In the genomic region with DNA sequence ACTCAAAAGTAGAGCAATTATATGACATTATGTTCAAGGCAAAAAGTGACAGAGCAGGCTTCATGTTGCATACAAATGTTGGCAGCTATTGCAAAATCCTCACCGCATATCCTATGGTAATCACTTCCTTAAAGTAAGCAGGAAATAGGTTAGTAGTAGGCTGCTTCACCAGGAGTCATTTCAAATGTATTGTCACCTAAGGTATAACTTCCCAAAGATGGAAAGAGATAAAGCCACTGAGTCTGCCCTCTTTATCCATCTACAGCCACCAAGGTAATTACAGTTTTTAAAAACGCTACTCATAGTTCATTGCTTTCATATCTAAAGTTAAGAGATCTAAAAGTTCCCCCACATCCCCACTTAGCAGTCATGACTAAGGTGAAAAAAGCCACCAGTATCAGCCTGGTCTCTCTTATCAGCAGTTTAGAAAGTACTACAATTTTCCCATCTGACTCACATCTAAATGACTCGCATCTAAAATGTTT, we compare ENCODE assay signal across 8 cellular contexts. TPM values are rescaled to one million over a fixed set of nuclear protein-coding genes. Genes with fewer than 3 reads are reported as not detected.
DNase-seq lines count a peak whose midpoint lies in the region; ATAC-seq and TF ChIP-seq lines count a peak whose summit lies in the region.

No MANE protein-coding gene starts in this region.

- peaks cover 0 to 9% (median 0%) of the 10 kb centered on the region in 3 donors for H3K4me1 Mint-ChIP-seq in CD8-positive, alpha-beta memory T cell
- H3K4me1 Mint-ChIP-seq in WTC11 = peaks cover 45% of the 10 kb centered on the region

- ATAC-seq in GM19395 (IDR thresholded peaks at IDR 0.05; ENCODE audit: unreplicated experiment) (peak; percentile 78), HG03439 (IDR thresholded peaks at IDR 0.05; ENCODE audit: unreplicated experiment) (peak; percentile 81), mucosa of descending colon (peak; percentile 88), WTC11 (no peak)

- H3K4me3 ChIP-seq in AG10803 (ENCODE audit: low read length) = no peak overlapping the region
- peak overlapping the region; percentile 16; the same call in 1 of the 2 replicates for H3K4me3 ChIP-seq in SK-N-MC
- no peak overlapping the region for H3K4me3 ChIP-seq in mucosa of descending colon
- no peak overlapping the region for H3K4me3 ChIP-seq in CD8-positive, alpha-beta memory T cell (ENCODE audit: low read length)

- POLR2A ChIA-PET in CD8-positive, alpha-beta memory T cell (lab: Charles Lee) = no interaction called here
- POLR2A ChIA-PET in WTC11 (lab: Charles Lee) = no interaction called here

- peaks cover 0 to 3% (median 0%) of the 10 kb centered on the region in 5 donors for H3K9me3 Mint-ChIP-seq in CD8-positive, alpha-beta memory T cell
- peaks cover 39% of the 10 kb centered on the region for H3K9me3 Mint-ChIP-seq in WTC11

- CTCF ChIA-PET in CD8-positive, alpha-beta memory T cell (lab: Charles Lee) = no interaction called here
- CTCF ChIA-PET in WTC11 (lab: Charles Lee) = interaction anchor here (1.0 kb wide), 1 partner anchor 9 kb away, joined by 3 read pairs; no protein-coding TSS in a partner anchor

- no peak overlapping the region for H3K9ac ChIP-seq in SK-N-MC (ENCODE audit: insufficient read length)

- intact Hi-C loops in mucosa of descending colon (cut with DNase I, micrococcal nuclease) = loop anchor here in 1 of 2 donors (10.0 kb wide), 1 partner anchor 63 kb away; no protein-coding TSS in a partner anchor

- H3K27me3 Mint-ChIP-seq in CD8-positive, alpha-beta memory T cell = peaks cover 6 to 33% of the 10 kb centered on the region in 2 donors
- H3K27me3 Mint-ChIP-seq in WTC11 (ENCODE audit: low read depth) = no peaks in the 10 kb centered on the region

- H3K27ac Mint-ChIP-seq in CD8-positive, alpha-beta memory T cell = peak overlapping the region in 1 of 8 donors; percentile 10
- H3K27ac Mint-ChIP-seq in WTC11 = no peak overlapping the region

- no peak overlapping the region for H3K4me3 Mint-ChIP-seq in CD8-positive, alpha-beta memory T cell
- H3K4me3 Mint-ChIP-seq in WTC11 = no peak overlapping the region

- peaks cover 7% of the 10 kb centered on the region for H3K4me1 ChIP-seq in mucosa of descending colon (ENCODE audit: low read depth)
- no peaks in the 10 kb centered on the region for H3K4me1 ChIP-seq in CD8-positive, alpha-beta memory T cell (ENCODE audit: insufficient read depth, low read length)

- H3K27ac ChIP-seq in SK-N-MC = peak overlapping the region; percentile 64; the same call in 1 of the 2 replicates
- H3K27ac ChIP-seq in CD8-positive, alpha-beta memory T cell (ENCODE audit: low read depth, low read length) = no peak overlapping the region

- no peaks in the 10 kb centered on the region for H3K36me3 Mint-ChIP-seq in CD8-positive, alpha-beta memory T cell
- H3K36me3 Mint-ChIP-seq in WTC11 = peaks cover 54% of the 10 kb centered on the region

- H3K9me3 ChIP-seq in SK-N-MC (ENCODE audit: low read depth, low read length) (no peaks in the 10 kb centered on the region), mucosa of descending colon (no peaks in the 10 kb centered on the region)
- no peaks in the 10 kb centered on the region for H3K9me3 ChIP-seq in CD8-positive, alpha-beta memory T cell (ENCODE audit: low read length)

- no peaks in the 10 kb centered on the region for H3K36me3 ChIP-seq in SK-N-MC (ENCODE audit: insufficient read depth, low read length)
- no peaks in the 10 kb centered on the region for H3K36me3 ChIP-seq in mucosa of descending colon (ENCODE audit: low read depth)
- H3K36me3 ChIP-seq in CD8-positive, alpha-beta memory T cell (ENCODE audit: insufficient read depth, low read length) = no peaks in the 10 kb centered on the region

- TF ChIP-seq CTCF in AG10803 (conservative IDR thresholded peaks at IDR 0.05; ENCODE audit: low read length) = no peak
- no peak for TF ChIP-seq CTCF in mucosa of descending colon (IDR thresholded peaks at IDR 0.05)
- no peak for TF ChIP-seq CTCF in WTC11 (IDR thresholded peaks at IDR 0.05)

- H3K27me3 ChIP-seq in CD8-positive, alpha-beta memory T cell (ENCODE audit: insufficient read depth, low read length, poor library complexity, severe bottlenecking) = peaks cover 4% of the 10 kb centered on the region

- peak; percentile 48 for DNase-seq in AG10803 (ENCODE audit: low read depth)
- peak; percentile 79 for DNase-seq in SK-N-MC (ENCODE audit: low read depth, low spot score)
- peak in 1 of 3 donors; percentile 22 for DNase-seq in mucosa of descending colon
- no peak for DNase-seq in CD8-positive, alpha-beta memory T cell
- DNase-seq in ecto neural progenitor cell (ENCODE audit: low spot score) = no peak
- no peak for DNase-seq in WTC11 (ENCODE audit: low spot score)

TF ChIP-seq in WTC11, 78 proteins besides CTCF, POLR2A, EP300 and RAD21 (continues in another document):
- TF ChIP-seq SMAD4 (CRISPR knock-in tag; IDR thresholded peaks at IDR 0.05) (no peak), JUN (CRISPR knock-in tag; IDR thresholded peaks at IDR 0.05) (no peak), ZNF671 (CRISPR knock-in tag; IDR thresholded peaks at IDR 0.05) (no peak), ZNF317 (CRISPR knock-in tag; IDR thresholded peaks at IDR 0.05; ENCODE audit: borderline replicate concordance, low read depth) (no peak), ETV6 (CRISPR knock-in tag; IDR thresholded peaks at IDR 0.05) (no peak), GRHL2 (CRISPR knock-in tag; IDR thresholded peaks at IDR 0.05; ENCODE audit: insufficient replicate concordance, severe bottlenecking) (no peak), TCF7 (CRISPR knock-in tag; IDR thresholded peaks at IDR 0.05; ENCODE audit: low read depth) (no peak), ATF1 (CRISPR knock-in tag; IDR thresholded peaks at IDR 0.05) (no peak), RELA (CRISPR knock-in tag; IDR thresholded peaks at IDR 0.05; ENCODE audit: borderline replicate concordance) (no peak)
- TF ChIP-seq, protein P1, sequence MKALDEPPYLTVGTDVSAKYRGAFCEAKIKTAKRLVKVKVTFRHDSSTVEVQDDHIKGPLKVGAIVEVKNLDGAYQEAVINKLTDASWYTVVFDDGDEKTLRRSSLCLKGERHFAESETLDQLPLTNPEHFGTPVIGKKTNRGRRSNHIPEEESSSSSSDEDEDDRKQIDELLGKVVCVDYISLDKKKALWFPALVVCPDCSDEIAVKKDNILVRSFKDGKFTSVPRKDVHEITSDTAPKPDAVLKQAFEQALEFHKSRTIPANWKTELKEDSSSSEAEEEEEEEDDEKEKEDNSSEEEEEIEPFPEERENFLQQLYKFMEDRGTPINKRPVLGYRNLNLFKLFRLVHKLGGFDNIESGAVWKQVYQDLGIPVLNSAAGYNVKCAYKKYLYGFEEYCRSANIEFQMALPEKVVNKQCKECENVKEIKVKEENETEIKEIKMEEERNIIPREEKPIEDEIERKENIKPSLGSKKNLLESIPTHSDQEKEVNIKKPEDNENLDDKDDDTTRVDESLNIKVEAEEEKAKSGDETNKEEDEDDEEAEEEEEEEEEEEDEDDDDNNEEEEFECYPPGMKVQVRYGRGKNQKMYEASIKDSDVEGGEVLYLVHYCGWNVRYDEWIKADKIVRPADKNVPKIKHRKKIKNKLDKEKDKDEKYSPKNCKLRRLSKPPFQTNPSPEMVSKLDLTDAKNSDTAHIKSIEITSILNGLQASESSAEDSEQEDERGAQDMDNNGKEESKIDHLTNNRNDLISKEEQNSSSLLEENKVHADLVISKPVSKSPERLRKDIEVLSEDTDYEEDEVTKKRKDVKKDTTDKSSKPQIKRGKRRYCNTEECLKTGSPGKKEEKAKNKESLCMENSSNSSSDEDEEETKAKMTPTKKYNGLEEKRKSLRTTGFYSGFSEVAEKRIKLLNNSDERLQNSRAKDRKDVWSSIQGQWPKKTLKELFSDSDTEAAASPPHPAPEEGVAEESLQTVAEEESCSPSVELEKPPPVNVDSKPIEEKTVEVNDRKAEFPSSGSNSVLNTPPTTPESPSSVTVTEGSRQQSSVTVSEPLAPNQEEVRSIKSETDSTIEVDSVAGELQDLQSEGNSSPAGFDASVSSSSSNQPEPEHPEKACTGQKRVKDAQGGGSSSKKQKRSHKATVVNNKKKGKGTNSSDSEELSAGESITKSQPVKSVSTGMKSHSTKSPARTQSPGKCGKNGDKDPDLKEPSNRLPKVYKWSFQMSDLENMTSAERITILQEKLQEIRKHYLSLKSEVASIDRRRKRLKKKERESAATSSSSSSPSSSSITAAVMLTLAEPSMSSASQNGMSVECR (CRISPR knock-in tag; IDR thresholded peaks at IDR 0.05; ENCODE audit: borderline replicate concordance) = no peak
- TF ChIP-seq, protein P2, sequence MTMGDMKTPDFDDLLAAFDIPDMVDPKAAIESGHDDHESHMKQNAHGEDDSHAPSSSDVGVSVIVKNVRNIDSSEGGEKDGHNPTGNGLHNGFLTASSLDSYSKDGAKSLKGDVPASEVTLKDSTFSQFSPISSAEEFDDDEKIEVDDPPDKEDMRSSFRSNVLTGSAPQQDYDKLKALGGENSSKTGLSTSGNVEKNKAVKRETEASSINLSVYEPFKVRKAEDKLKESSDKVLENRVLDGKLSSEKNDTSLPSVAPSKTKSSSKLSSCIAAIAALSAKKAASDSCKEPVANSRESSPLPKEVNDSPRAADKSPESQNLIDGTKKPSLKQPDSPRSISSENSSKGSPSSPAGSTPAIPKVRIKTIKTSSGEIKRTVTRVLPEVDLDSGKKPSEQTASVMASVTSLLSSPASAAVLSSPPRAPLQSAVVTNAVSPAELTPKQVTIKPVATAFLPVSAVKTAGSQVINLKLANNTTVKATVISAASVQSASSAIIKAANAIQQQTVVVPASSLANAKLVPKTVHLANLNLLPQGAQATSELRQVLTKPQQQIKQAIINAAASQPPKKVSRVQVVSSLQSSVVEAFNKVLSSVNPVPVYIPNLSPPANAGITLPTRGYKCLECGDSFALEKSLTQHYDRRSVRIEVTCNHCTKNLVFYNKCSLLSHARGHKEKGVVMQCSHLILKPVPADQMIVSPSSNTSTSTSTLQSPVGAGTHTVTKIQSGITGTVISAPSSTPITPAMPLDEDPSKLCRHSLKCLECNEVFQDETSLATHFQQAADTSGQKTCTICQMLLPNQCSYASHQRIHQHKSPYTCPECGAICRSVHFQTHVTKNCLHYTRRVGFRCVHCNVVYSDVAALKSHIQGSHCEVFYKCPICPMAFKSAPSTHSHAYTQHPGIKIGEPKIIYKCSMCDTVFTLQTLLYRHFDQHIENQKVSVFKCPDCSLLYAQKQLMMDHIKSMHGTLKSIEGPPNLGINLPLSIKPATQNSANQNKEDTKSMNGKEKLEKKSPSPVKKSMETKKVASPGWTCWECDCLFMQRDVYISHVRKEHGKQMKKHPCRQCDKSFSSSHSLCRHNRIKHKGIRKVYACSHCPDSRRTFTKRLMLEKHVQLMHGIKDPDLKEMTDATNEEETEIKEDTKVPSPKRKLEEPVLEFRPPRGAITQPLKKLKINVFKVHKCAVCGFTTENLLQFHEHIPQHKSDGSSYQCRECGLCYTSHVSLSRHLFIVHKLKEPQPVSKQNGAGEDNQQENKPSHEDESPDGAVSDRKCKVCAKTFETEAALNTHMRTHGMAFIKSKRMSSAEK (CRISPR knock-in tag; IDR thresholded peaks at IDR 0.05; ENCODE audit: borderline replicate concordance) = no peak

RNA-seq across cellular contexts. Expression of a gene that starts 31.6 kb away (rescaled TPM):
- total RNA-seq in mucosa of descending colon (not detected), WTC11 (2021) (not detected in 3 replicates)
- not detected for total RNA-seq in CD8-positive, alpha-beta memory T cell
- polyA plus RNA-seq in CD8-positive, alpha-beta memory T cell = not detected

Comparison
In these comparisons a context has a peak if more than half of its experiments do, and no peak if none do; other contexts are left out.
1. DNase-seq: peak in AG10803 (single experiment) and SK-N-MC (single experiment); none in CD8-positive, alpha-beta memory T cell (0 of 5), ecto neural progenitor cell (single experiment) and WTC11 (single experiment).